In the genomic region with DNA sequence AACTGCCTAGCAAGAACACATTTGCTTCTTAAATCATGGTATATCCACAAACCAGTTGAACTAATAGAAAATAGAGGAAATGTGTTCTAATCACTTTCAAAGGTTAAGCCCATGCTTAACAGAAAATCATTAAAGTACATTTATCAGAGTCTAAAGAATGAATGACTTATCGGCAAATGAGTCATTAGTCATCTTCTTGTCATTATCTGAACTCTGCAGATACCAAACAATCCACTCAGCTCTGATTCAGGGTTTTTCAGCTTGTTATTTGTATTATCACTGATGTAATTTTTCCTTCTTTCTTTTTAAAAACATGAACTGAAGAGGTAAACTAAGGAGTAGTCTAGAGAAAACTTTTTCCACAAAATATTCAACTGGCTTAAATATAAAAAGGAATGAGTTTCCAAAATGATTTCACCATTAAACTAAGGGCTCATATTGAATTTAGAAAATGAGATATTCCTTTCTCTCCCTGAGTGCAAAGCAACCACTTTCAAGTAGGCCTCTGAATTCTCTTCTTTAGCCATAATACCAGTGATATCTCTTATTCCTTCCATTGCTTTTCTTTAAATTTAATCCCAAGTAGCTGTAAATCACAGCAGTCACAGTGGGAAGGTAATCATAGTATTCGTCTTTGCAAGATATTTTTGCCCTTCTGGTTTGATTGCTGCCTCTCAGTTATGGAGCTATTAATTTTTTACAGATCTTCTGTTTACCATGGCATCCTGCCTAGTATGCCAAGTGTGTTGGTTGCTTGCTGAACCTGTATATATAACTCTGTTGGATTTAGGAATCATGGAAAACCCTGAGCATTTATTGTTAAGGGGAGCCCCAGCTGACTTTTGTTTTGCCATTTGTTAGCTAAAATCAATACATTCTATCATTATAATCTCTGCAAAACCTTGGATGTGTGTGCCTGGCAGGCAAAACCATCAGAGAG, we compare ENCODE assay signal across 13 cellular contexts.
DNase-seq lines count a peak whose midpoint lies in the region; ATAC-seq, FAIRE-seq and TF ChIP-seq lines count a peak whose summit lies in the region.
"Had no signal": no experiment of that assay in that cellular context is flagged by ENCODE, and none has a peak within 500 bp of the region (broad histone marks: within the 10 kb centered on the region; RNA-seq: fewer than 3 reads in every experiment).

No MANE protein-coding gene starts in this region.

- no peaks in the 10 kb centered on the region for H3K36me3 ChIP-seq in bronchial epithelial cell (ENCODE audit: control insufficient read depth, insufficient read depth, low read length)
- H3K36me3 ChIP-seq: BLaER1 had no signal

- POLR2A ChIA-PET in WTC11 (lab: Charles Lee), result no interaction called here

- BruUV-seq in Calu3 (replicated peaks; lab: Mats Ljungman, UMichigan), result no TSS peak

- H3K27me3 Mint-ChIP-seq in Calu3 (ENCODE audit: unreplicated experiment) (no peaks in the 10 kb centered on the region), osteocyte (ENCODE audit: unreplicated experiment) (no peaks in the 10 kb centered on the region), WTC11 (ENCODE audit: low read depth) (no peaks in the 10 kb centered on the region)
- H3K27me3 Mint-ChIP-seq in activated T-helper 1 cell treated with anti-CD3 and anti-CD28 coated beads, Interleukin-12 subunit alpha, Interleukin-12 subunit beta, Interleukin-2, Interleukin-4 antibody, amounts not matched to agents 30 ng/mL and 10 ng/mL and 1 ng/mL, durations not matched to agents 14 hours and 24 hours and 36 hours (ENCODE audit: insufficient read depth), result no peaks in the 10 kb centered on the region
- H3K27me3 Mint-ChIP-seq: activated naive CD8-positive, alpha-beta T cell treated with anti-CD3 and anti-CD28 coated beads, Interleukin-2, amount 50 U/mL, for 24 hours had no signal

- CTCF ChIA-PET in Calu3 (lab: Charles Lee), result interaction anchor here (0.6 to 1.0 kb wide), 6 partner anchors 9 to 788 kb away, joined by 3 to 12 read pairs (median 6); no protein-coding TSS in a partner anchor
- CTCF ChIA-PET in WTC11 (lab: Charles Lee), result no interaction called here

- FAIRE-seq in bronchial epithelial cell (lab: Jason Lieb, UNC), result no peak

- TF ChIP-seq CTCF in Calu3 (IDR thresholded peaks at IDR 0.05; ENCODE audit: unreplicated experiment) (no peak), bronchial epithelial cell (IDR thresholded peaks at IDR 0.05; ENCODE audit: insufficient read depth, low read length, severe bottlenecking) (no peak), osteocyte (IDR thresholded peaks at IDR 0.05) (no peak), WTC11 (IDR thresholded peaks at IDR 0.05) (no peak)

- intact Hi-C loops in Calu3 (cut with micrococcal nuclease; ENCODE audit: unreplicated experiment), result loop anchor here (1.0 to 10.0 kb wide), 3 partner anchors 80 to 358 kb away; a partner anchor contains a TSS
- intact Hi-C loops in activated T-helper 1 cell treated with anti-CD3 and anti-CD28 coated beads, Interleukin-12 subunit alpha, Interleukin-12 subunit beta, Interleukin-2, Interleukin-4 antibody, amounts not matched to agents 30 ng/mL and 10 ng/mL and 1 ng/mL, durations not matched to agents 14 hours and 24 hours and 36 hours (cut with micrococcal nuclease), result no loop called here

- DNase-seq in Calu3 (peak; percentile 59), NCI-H1105 treated with DMSO at 0.1 percent for 48 hours (lab: John Stamatoyannopoulos, UW) (peak; percentile 88), bronchial epithelial cell (ENCODE audit: low read depth) (peak; percentile 85), lung microvascular endothelial cell (ENCODE audit: low read depth in 2 of 2) (peak; percentile 43 to 53), osteocyte (ENCODE audit: extremely low spot score, unreplicated experiment) (no peak), activated gamma-delta T cell treated with Interleukin-2 at 50 U/mL for 16 hours (no peak), WTC11 (ENCODE audit: low spot score) (no peak)
- DNase-seq in activated T-helper 1 cell treated with anti-CD3 and anti-CD28 coated beads, Interleukin-12 subunit alpha, Interleukin-12 subunit beta, Interleukin-2, Interleukin-4 antibody, amounts not matched to agents 30 ng/mL and 10 ng/mL and 1 ng/mL, durations not matched to agents 14 hours and 24 hours and 36 hours (ENCODE audit: low spot score), result no peak
- DNase-seq: activated naive CD8-positive, alpha-beta T cell treated with anti-CD3 and anti-CD28 coated beads, Interleukin-2, amount 50 U/mL, for 24 hours; mesendoderm; NCI-H226; psoas muscle had no signal

- peak overlapping the region; percentile 13 for H3K4me3 Mint-ChIP-seq in Calu3 (ENCODE audit: low read depth, unreplicated experiment)
- no peak overlapping the region for H3K4me3 Mint-ChIP-seq in osteocyte (ENCODE audit: unreplicated experiment)
- H3K4me3 Mint-ChIP-seq in activated T-helper 1 cell treated with anti-CD3 and anti-CD28 coated beads, Interleukin-12 subunit alpha, Interleukin-12 subunit beta, Interleukin-2, Interleukin-4 antibody, amounts not matched to agents 30 ng/mL and 10 ng/mL and 1 ng/mL, durations not matched to agents 14 hours and 24 hours and 36 hours, result no peak overlapping the region
- no peak overlapping the region for H3K4me3 Mint-ChIP-seq in WTC11
- H3K4me3 Mint-ChIP-seq: activated naive CD8-positive, alpha-beta T cell treated with anti-CD3 and anti-CD28 coated beads, Interleukin-2, amount 50 U/mL, for 24 hours had no signal

- H3K27ac Mint-ChIP-seq in Calu3 (ENCODE audit: unreplicated experiment), result peak overlapping the region; percentile 27
- H3K27ac Mint-ChIP-seq in osteocyte (ENCODE audit: unreplicated experiment), result no peak overlapping the region
- no peak overlapping the region for H3K27ac Mint-ChIP-seq in activated T-helper 1 cell treated with anti-CD3 and anti-CD28 coated beads, Interleukin-12 subunit alpha, Interleukin-12 subunit beta, Interleukin-2, Interleukin-4 antibody, amounts not matched to agents 30 ng/mL and 10 ng/mL and 1 ng/mL, durations not matched to agents 14 hours and 24 hours and 36 hours
- no peak overlapping the region for H3K27ac Mint-ChIP-seq in WTC11
- H3K27ac Mint-ChIP-seq: activated naive CD8-positive, alpha-beta T cell treated with anti-CD3 and anti-CD28 coated beads, Interleukin-2, amount 50 U/mL, for 24 hours had no signal

- ATAC-seq in WTC11, result no peak
- ATAC-seq: activated naive CD8-positive, alpha-beta T cell treated with anti-CD3 and anti-CD28 coated beads, Interleukin-2, amount 50 U/mL, for 24 hours; psoas muscle had no signal

- H3K4me3 ChIP-seq in bronchial epithelial cell (ENCODE audit: low read depth, low read length), result no peak overlapping the region
- H3K4me3 ChIP-seq: BLaER1, psoas muscle had no signal

- H3K4me1 Mint-ChIP-seq in Calu3 (ENCODE audit: low read depth, unreplicated experiment) (peaks cover 24% of the 10 kb centered on the region), osteocyte (ENCODE audit: unreplicated experiment) (peaks cover 18% of the 10 kb centered on the region), WTC11 (peaks cover 13% of the 10 kb centered on the region)
- no peaks in the 10 kb centered on the region for H3K4me1 Mint-ChIP-seq in activated T-helper 1 cell treated with anti-CD3 and anti-CD28 coated beads, Interleukin-12 subunit alpha, Interleukin-12 subunit beta, Interleukin-2, Interleukin-4 antibody, amounts not matched to agents 30 ng/mL and 10 ng/mL and 1 ng/mL, durations not matched to agents 14 hours and 24 hours and 36 hours (ENCODE audit: low read depth)
- H3K4me1 Mint-ChIP-seq: activated naive CD8-positive, alpha-beta T cell treated with anti-CD3 and anti-CD28 coated beads, Interleukin-2, amount 50 U/mL, for 24 hours had no signal

- H3K9me3 Mint-ChIP-seq in Calu3 (ENCODE audit: low read depth, unreplicated experiment), result no peaks in the 10 kb centered on the region
- H3K9me3 Mint-ChIP-seq in osteocyte (ENCODE audit: unreplicated experiment), result no peaks in the 10 kb centered on the region
- H3K9me3 Mint-ChIP-seq in activated T-helper 1 cell treated with anti-CD3 and anti-CD28 coated beads, Interleukin-12 subunit alpha, Interleukin-12 subunit beta, Interleukin-2, Interleukin-4 antibody, amounts not matched to agents 30 ng/mL and 10 ng/mL and 1 ng/mL, durations not matched to agents 14 hours and 24 hours and 36 hours, result no peaks in the 10 kb centered on the region
- no peaks in the 10 kb centered on the region for H3K9me3 Mint-ChIP-seq in WTC11
- H3K9me3 Mint-ChIP-seq: activated naive CD8-positive, alpha-beta T cell treated with anti-CD3 and anti-CD28 coated beads, Interleukin-2, amount 50 U/mL, for 24 hours had no signal

- H3K36me3 Mint-ChIP-seq in Calu3 (ENCODE audit: insufficient read depth, unreplicated experiment) (no peaks in the 10 kb centered on the region), osteocyte (ENCODE audit: unreplicated experiment) (no peaks in the 10 kb centered on the region), WTC11 (no peaks in the 10 kb centered on the region)
- H3K36me3 Mint-ChIP-seq in activated T-helper 1 cell treated with anti-CD3 and anti-CD28 coated beads, Interleukin-12 subunit alpha, Interleukin-12 subunit beta, Interleukin-2, Interleukin-4 antibody, amounts not matched to agents 30 ng/mL and 10 ng/mL and 1 ng/mL, durations not matched to agents 14 hours and 24 hours and 36 hours (ENCODE audit: low read depth), result no peaks in the 10 kb centered on the region

- H3K27me3 ChIP-seq in bronchial epithelial cell (ENCODE audit: control insufficient read depth, insufficient read depth, low read length), result no peaks in the 10 kb centered on the region
- H3K27me3 ChIP-seq: BLaER1 had no signal

TF ChIP-seq in WTC11, 78 proteins besides CTCF, POLR2A, EP300 and RAD21 (continues in another document):
- TF ChIP-seq, protein P1, sequence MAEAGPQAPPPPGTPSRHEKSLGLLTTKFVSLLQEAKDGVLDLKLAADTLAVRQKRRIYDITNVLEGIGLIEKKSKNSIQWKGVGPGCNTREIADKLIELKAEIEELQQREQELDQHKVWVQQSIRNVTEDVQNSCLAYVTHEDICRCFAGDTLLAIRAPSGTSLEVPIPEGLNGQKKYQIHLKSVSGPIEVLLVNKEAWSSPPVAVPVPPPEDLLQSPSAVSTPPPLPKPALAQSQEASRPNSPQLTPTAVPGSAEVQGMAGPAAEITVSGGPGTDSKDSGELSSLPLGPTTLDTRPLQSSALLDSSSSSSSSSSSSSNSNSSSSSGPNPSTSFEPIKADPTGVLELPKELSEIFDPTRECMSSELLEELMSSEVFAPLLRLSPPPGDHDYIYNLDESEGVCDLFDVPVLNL (CRISPR knock-in tag; IDR thresholded peaks at IDR 0.05; ENCODE audit: borderline replicate concordance, low read depth), result no peak
- no peak for TF ChIP-seq SOX15 (CRISPR knock-in tag; IDR thresholded peaks at IDR 0.05)
- TF ChIP-seq, protein P2, sequence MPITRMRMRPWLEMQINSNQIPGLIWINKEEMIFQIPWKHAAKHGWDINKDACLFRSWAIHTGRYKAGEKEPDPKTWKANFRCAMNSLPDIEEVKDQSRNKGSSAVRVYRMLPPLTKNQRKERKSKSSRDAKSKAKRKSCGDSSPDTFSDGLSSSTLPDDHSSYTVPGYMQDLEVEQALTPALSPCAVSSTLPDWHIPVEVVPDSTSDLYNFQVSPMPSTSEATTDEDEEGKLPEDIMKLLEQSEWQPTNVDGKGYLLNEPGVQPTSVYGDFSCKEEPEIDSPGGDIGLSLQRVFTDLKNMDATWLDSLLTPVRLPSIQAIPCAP (CRISPR knock-in tag; IDR thresholded peaks at IDR 0.05), result no peak

Comparison
In these comparisons a context has a peak if more than half of its experiments do, and no peak if none do; other contexts are left out.
1. DNase-seq: peak in Calu3 (single experiment), NCI-H1105 treated with DMSO at 0.1 percent for 48 hours (single experiment), bronchial epithelial cell (single experiment) and lung microvascular endothelial cell (2 of 2); none in osteocyte (single experiment), activated T-helper 1 cell treated with anti-CD3 and anti-CD28 coated beads, Interleukin-12 subunit alpha, Interleukin-12 subunit beta, Interleukin-2, Interleukin-4 antibody, amounts not matched to agents 30 ng/mL and 10 ng/mL and 1 ng/mL, durations not matched to agents 14 hours and 24 hours and 36 hours (single experiment), activated gamma-delta T cell treated with Interleukin-2 at 50 U/mL for 16 hours (single experiment) and WTC11 (single experiment).